Comparison of ENCODE assay signal across 11 cellular contexts in the genomic region with DNA sequence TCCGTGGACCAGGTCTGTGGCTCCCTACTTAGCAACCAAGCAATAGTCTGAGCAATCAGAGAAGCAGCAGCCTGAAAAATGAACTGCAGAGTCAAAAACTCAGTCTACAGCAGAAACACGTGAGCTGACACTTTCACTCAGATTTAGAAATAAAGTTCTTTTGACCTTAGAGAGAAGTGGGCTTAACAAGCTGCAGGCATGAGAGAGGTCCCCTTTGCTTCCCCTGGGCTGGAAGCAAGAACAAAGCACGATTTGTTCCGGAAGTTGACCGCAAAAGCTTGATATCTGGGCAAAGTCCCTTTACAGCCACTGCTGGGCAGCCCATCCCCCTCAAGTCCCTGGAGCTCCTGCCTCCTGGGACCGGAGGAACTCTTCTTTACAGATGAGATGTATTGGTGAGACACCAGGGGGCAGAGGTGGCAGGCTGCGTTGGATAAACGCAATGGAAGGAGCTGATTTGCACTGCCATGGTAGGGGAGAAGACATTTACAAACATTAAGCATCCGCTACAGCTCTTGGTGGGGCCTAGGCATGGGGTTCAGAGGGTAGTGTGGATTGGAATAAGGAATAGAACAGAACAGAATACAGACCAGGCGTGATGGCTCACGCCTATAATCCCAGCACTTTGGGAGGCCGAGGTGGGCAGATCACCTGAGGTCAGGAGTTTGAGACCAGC. TPM values are rescaled to one million over a fixed set of nuclear protein-coding genes. Genes with fewer than 3 reads are reported as not detected.
DNase-seq lines count a peak whose midpoint lies in the region; ATAC-seq, FAIRE-seq and TF ChIP-seq lines count a peak whose summit lies in the region.
"Had no signal": no experiment of that assay in that cellular context is flagged by ENCODE, and none has a peak within 500 bp of the region (broad histone marks: within the 10 kb centered on the region; RNA-seq: fewer than 3 reads in every experiment).

No MANE protein-coding gene starts in this region.

- no peak for FAIRE-seq in D721Med (lab: Jason Lieb, UNC)
- FAIRE-seq: frontal cortex had no signal

- ATAC-seq in RWPE2 (ENCODE audit: low read depth) = no peak; the same call in 2 of the 3 replicates

- TF ChIP-seq EP300 in sigmoid colon (IDR thresholded peaks at IDR 0.05) = no peak

- H3K4me3 ChIP-seq in RWPE2 (ENCODE audit: severe bottlenecking) = no peak overlapping the region
- no peak overlapping the region for H3K4me3 ChIP-seq in sigmoid colon
- H3K4me3 ChIP-seq: tibial artery had no signal

- intact Hi-C loops in sigmoid colon (cut with DNase I) = no loop called here

- 23 to 55% methylated on average over 12 of the region's 12 CpGs for WGBS in sigmoid colon, 2 donors

- no peak for DNase-seq in GM20000 (ENCODE audit: low spot score)
- DNase-seq in RWPE2 (ENCODE audit: low spot score) = no peak
- DNase-seq in glomerular visceral epithelial cell (ENCODE audit: extremely low spot score) = peak; percentile 26
- DNase-seq in sigmoid colon = peak; percentile 13
- DNase-seq in activated CD8-positive, alpha-beta memory T cell treated with anti-CD3 and anti-CD28 coated beads for 24 hours = no peak
- DNase-seq in GOT3 (lab: John Stamatoyannopoulos, UW) = no peak
- DNase-seq in D721Med (ENCODE audit: insufficient read length, low spot score) = no peak
- DNase-seq in HPDE6-E6E7 (ENCODE audit: extremely low spot score) = no peak
- DNase-seq: NCI-H748 treated with DMSO at 0.1 percent for 48 hours had no signal

- no peaks in the 10 kb centered on the region for H3K9me3 ChIP-seq in RWPE2 (ENCODE audit: severe bottlenecking)
- no peaks in the 10 kb centered on the region for H3K9me3 ChIP-seq in sigmoid colon
- H3K9me3 ChIP-seq: tibial artery had no signal

- H3K36me3 ChIP-seq in RWPE2 (ENCODE audit: low read depth) = no peaks in the 10 kb centered on the region
- no peaks in the 10 kb centered on the region for H3K36me3 ChIP-seq in sigmoid colon
- H3K36me3 ChIP-seq: tibial artery had no signal

- no peaks in the 10 kb centered on the region for H3K4me1 ChIP-seq in RWPE2 (ENCODE audit: insufficient read depth, poor library complexity, severe bottlenecking)
- H3K4me1 ChIP-seq in sigmoid colon = no peaks in the 10 kb centered on the region
- H3K4me1 ChIP-seq: tibial artery had no signal

- H3K27ac ChIP-seq in RWPE2 (ENCODE audit: poor library complexity, severe bottlenecking) (no peak overlapping the region), sigmoid colon (no peak overlapping the region)
- H3K27ac ChIP-seq: tibial artery had no signal

- peak; percentile 11 for TF ChIP-seq CTCF in GM20000 (IDR thresholded peaks at IDR 0.05; ENCODE audit: extremely low read depth, missing control alignments)
- peak; percentile 9 for TF ChIP-seq CTCF in RWPE2 (IDR thresholded peaks at IDR 0.05; ENCODE audit: poor library complexity, severe bottlenecking)
- TF ChIP-seq CTCF in sigmoid colon (IDR thresholded peaks at IDR 0.05) = no peak
- TF ChIP-seq CTCF in D721Med (IDR thresholded peaks at IDR 0.05; ENCODE audit: insufficient read depth, missing control alignments) = no peak

- TF ChIP-seq POLR2A in sigmoid colon (IDR thresholded peaks at IDR 0.05) = no peak

- H3K27me3 ChIP-seq in RWPE2 (ENCODE audit: insufficient read depth, poor library complexity, severe bottlenecking) (no peaks in the 10 kb centered on the region), sigmoid colon (peaks cover 10 to 32% (median 20%) of the 10 kb centered on the region in 3 donors)

RNA-seq across cellular contexts. Expression of a gene that starts 5.8 kb away (rescaled TPM):
- under 1 TPM in 2 of 4 donors, not detected in 2; 0.16 to 0.36 TPM for total RNA-seq in sigmoid colon
- 10 to 100 TPM in 2 of 3 donors, 1 to 10 TPM in 1; 8.0 to 33.8 (median 26.4) TPM for polyA plus RNA-seq in sigmoid colon

RNA-seq across cellular contexts. Expression of a gene that starts 23.1 kb away (rescaled TPM):
- 10 to 100 TPM in 1 of 4 donors, 1 to 10 TPM in 3; 4.2 to 20.0 (median 7.6) TPM for total RNA-seq in sigmoid colon
- 10 to 100 TPM; 22.4 to 25.1 (median 24.6) TPM for polyA plus RNA-seq in sigmoid colon

RNA-seq across cellular contexts. Expression of a gene that starts 30.3 kb away (rescaled TPM):
- 10 to 100 TPM; 21.4 to 36.0 (median 30.9) TPM for total RNA-seq in sigmoid colon
- polyA plus RNA-seq in sigmoid colon = 10 to 100 TPM; 19.2 to 38.0 (median 30.7) TPM

RNA-seq across cellular contexts. Expression of a gene that starts 59.0 kb away (rescaled TPM):
- total RNA-seq in sigmoid colon = 1 to 10 TPM in 1 of 4 donors, under 1 TPM in 2, not detected in 1; 0.33 to 1.8 (median 0.55) TPM
- polyA plus RNA-seq in sigmoid colon = under 1 TPM in 1 of 3 donors, not detected in 2; 0.22 TPM

RNA-seq across cellular contexts. Expression of a gene that starts 59.1 kb away (rescaled TPM):
- 100 to 1,000 TPM; 113 to 230 (median 172) TPM for total RNA-seq in sigmoid colon
- polyA plus RNA-seq in sigmoid colon = 100 to 1,000 TPM; 416 to 936 (median 650) TPM

Comparison
In these comparisons a context has a peak if more than half of its experiments do, and no peak if none do; other contexts are left out.
1. DNase-seq: peak in glomerular visceral epithelial cell (single experiment) and sigmoid colon (single experiment); none in GM20000 (single experiment), RWPE2 (single experiment), activated CD8-positive, alpha-beta memory T cell treated with anti-CD3 and anti-CD28 coated beads for 24 hours (single experiment), GOT3 (single experiment), D721Med (single experiment) and HPDE6-E6E7 (single experiment).
2. CTCF ChIP-seq: peak in GM20000 (single experiment) and RWPE2 (single experiment); none in sigmoid colon (0 of 4) and D721Med (single experiment).